ENCODE assay signal across 23 cellular contexts in the genomic region with DNA sequence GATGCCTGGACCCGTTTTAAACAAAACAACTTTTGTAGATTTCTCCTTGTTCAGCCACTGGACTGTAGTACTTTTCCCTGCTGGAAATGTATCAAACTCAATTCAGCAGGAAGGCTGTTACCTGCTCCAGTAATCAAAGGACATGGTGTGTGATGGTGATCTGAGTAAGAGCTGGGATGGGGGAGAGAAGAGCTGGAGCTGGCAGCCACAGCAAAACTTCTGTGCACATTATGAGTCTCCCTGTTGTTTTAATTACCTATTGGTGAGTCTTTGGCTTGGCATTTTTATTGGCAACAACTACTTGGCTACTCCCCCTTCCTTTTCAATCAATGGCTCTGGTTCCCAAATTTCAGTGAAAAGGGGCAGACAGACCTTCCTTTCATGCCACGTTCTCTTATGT. TPM values are rescaled to one million over a fixed set of nuclear protein-coding genes. Genes with fewer than 3 reads are reported as not detected.
DNase-seq lines count a peak whose midpoint lies in the region; ATAC-seq, FAIRE-seq and TF ChIP-seq lines count a peak whose summit lies in the region.
"Had no signal": no experiment of that assay in that cellular context is flagged by ENCODE, and none has a peak within 500 bp of the region (broad histone marks: within the 10 kb centered on the region; RNA-seq: fewer than 3 reads in every experiment).

No MANE protein-coding gene starts in this region.

- H3K9me3 ChIP-seq in RWPE2 (ENCODE audit: severe bottlenecking), result no peaks in the 10 kb centered on the region
- H3K9me3 ChIP-seq in skeletal muscle satellite cell (replicated peaks; ENCODE audit: low read length), result no peaks in the 10 kb centered on the region
- no peaks in the 10 kb centered on the region for H3K9me3 ChIP-seq in body of pancreas
- H3K9me3 ChIP-seq: A549, heart left ventricle had no signal

- 74 to 82% methylated on average over 2 of the region's 2 CpGs for WGBS in body of pancreas, 2 donors

- H3K4me3 ChIP-seq in RWPE2 (ENCODE audit: severe bottlenecking) (no peak overlapping the region), foreskin fibroblast (ENCODE audit: low read depth in 1 of 2, low read length in 2 of 2) (no peak overlapping the region), skeletal muscle satellite cell (ENCODE audit: low read length) (peak overlapping the region; percentile 34), body of pancreas (no peak overlapping the region)
- H3K4me3 ChIP-seq: A549, heart left ventricle, skin epidermis had no signal

- H3K4me1 ChIP-seq in RWPE2 (ENCODE audit: insufficient read depth, poor library complexity, severe bottlenecking) (peaks cover 42% of the 10 kb centered on the region), skeletal muscle satellite cell (ENCODE audit: control insufficient read depth, insufficient read depth, low read length) (peaks cover 86% of the 10 kb centered on the region), body of pancreas (peaks cover 10% of the 10 kb centered on the region)

- H3K27me3 ChIP-seq in RWPE2 (ENCODE audit: insufficient read depth, poor library complexity, severe bottlenecking), result no peaks in the 10 kb centered on the region
- no peaks in the 10 kb centered on the region for H3K27me3 ChIP-seq in skeletal muscle satellite cell (ENCODE audit: control insufficient read depth, insufficient read depth, low read length)
- no peaks in the 10 kb centered on the region for H3K27me3 ChIP-seq in body of pancreas
- H3K27me3 ChIP-seq: heart left ventricle had no signal

- intact Hi-C loops in activated CD4-positive, alpha-beta T cell treated with anti-CD3 and anti-CD28 coated beads, Interleukin-2, amount 10 ng/mL, durations not matched to agents 24 days and 14 days (cut with micrococcal nuclease), result no loop called here
- intact Hi-C loops in body of pancreas (cut with DNase I), result no loop called here

- peak; percentile 28 for DNase-seq in activated CD4-positive, alpha-beta T cell treated with anti-CD3 and anti-CD28 coated beads, Interleukin-2, amount 10 ng/mL, durations not matched to agents 24 days and 14 days
- DNase-seq in activated CD4-positive, alpha-beta T cell treated with anti-CD3 and anti-CD28 coated beads for 1 hour, result no peak
- DNase-seq in RWPE2 (ENCODE audit: low spot score), result no peak
- peak; percentile 73 to 82 for DNase-seq in foreskin fibroblast
- DNase-seq in body of pancreas, result no peak
- DNase-seq in superior temporal gyrus (ENCODE audit: extremely low spot score), result no peak
- DNase-seq in D721Med (ENCODE audit: insufficient read length, low spot score), result no peak
- DNase-seq: activated CD4-positive, alpha-beta T cell treated with anti-CD3 and anti-CD28 coated beads for 48 hours; activated naive CD4-positive, alpha-beta T cell treated with anti-CD3 and anti-CD28 coated beads for 36 hours; CD8-positive, alpha-beta memory T cell; central memory CD4-positive, alpha-beta T cell; GDM1; heart left ventricle; NCI-H1105; NCI-H2171 treated with DMSO at 0.1 percent for 48 hours; occipital lobe; SIG-M5; stimulated activated naive CD8-positive, alpha-beta T cell treated with anti-CD3 and anti-CD28 coated beads, Interleukin-15, Interleukin-2, amounts not matched to agents 100 U/mL and 50 U/mL, for 24 hours; T-helper 9 cell had no signal

- H3K9ac ChIP-seq in skeletal muscle satellite cell (ENCODE audit: low read depth, low read length), result peak overlapping the region; percentile 78

- no peak for TF ChIP-seq CTCF in RWPE2 (IDR thresholded peaks at IDR 0.05; ENCODE audit: poor library complexity, severe bottlenecking)
- no peak for TF ChIP-seq CTCF in foreskin fibroblast (IDR thresholded peaks at IDR 0.05; ENCODE audit: low read depth, low read length)
- TF ChIP-seq CTCF in body of pancreas (IDR thresholded peaks at IDR 0.05), result no peak
- TF ChIP-seq CTCF in D721Med (IDR thresholded peaks at IDR 0.05; ENCODE audit: insufficient read depth, missing control alignments), result no peak

- H3K9me3 Mint-ChIP-seq in activated CD4-positive, alpha-beta T cell treated with anti-CD3 and anti-CD28 coated beads, Interleukin-2, amount 10 ng/mL, durations not matched to agents 24 days and 14 days, result no peaks in the 10 kb centered on the region
- H3K9me3 Mint-ChIP-seq: activated naive CD4-positive, alpha-beta T cell treated with anti-CD3 and anti-CD28 coated beads for 36 hours; CD8-positive, alpha-beta memory T cell had no signal

- no peak overlapping the region for H3K4me3 Mint-ChIP-seq in activated CD4-positive, alpha-beta T cell treated with anti-CD3 and anti-CD28 coated beads, Interleukin-2, amount 10 ng/mL, durations not matched to agents 24 days and 14 days
- H3K4me3 Mint-ChIP-seq: activated naive CD4-positive, alpha-beta T cell treated with anti-CD3 and anti-CD28 coated beads for 36 hours; CD8-positive, alpha-beta memory T cell had no signal

- peak; percentile 67 for ATAC-seq in RWPE2 (ENCODE audit: low read depth)
- no peak for ATAC-seq in body of pancreas
- ATAC-seq: A549; stimulated activated naive CD8-positive, alpha-beta T cell treated with anti-CD3 and anti-CD28 coated beads, Interleukin-15, Interleukin-2, amounts not matched to agents 100 U/mL and 50 U/mL, for 24 hours had no signal

- peaks cover 14% of the 10 kb centered on the region for H3K36me3 Mint-ChIP-seq in activated CD4-positive, alpha-beta T cell treated with anti-CD3 and anti-CD28 coated beads, Interleukin-2, amount 10 ng/mL, durations not matched to agents 24 days and 14 days (ENCODE audit: low read depth)
- H3K36me3 Mint-ChIP-seq: CD8-positive, alpha-beta memory T cell had no signal

- no peaks in the 10 kb centered on the region for H3K36me3 ChIP-seq in RWPE2 (ENCODE audit: low read depth)
- H3K36me3 ChIP-seq in skeletal muscle satellite cell (ENCODE audit: insufficient read depth, low read length), result peaks cover 31% of the 10 kb centered on the region
- H3K36me3 ChIP-seq in body of pancreas (replicated peaks in 1 of 2; ENCODE audit: insufficient read depth in 1 of 2, low read depth in 2 of 2), result no peaks in the 10 kb centered on the region

- peaks cover 28% of the 10 kb centered on the region for H3K4me1 Mint-ChIP-seq in activated CD4-positive, alpha-beta T cell treated with anti-CD3 and anti-CD28 coated beads, Interleukin-2, amount 10 ng/mL, durations not matched to agents 24 days and 14 days
- H3K4me1 Mint-ChIP-seq: CD8-positive, alpha-beta memory T cell had no signal

- TF ChIP-seq POLR2A in body of pancreas (IDR thresholded peaks at IDR 0.05), result no peak

- peak overlapping the region; percentile 62 for H3K4me2 ChIP-seq in skeletal muscle satellite cell (ENCODE audit: low read length)
- H3K4me2 ChIP-seq: A549 had no signal

- no peaks in the 10 kb centered on the region for H3K27me3 Mint-ChIP-seq in activated CD4-positive, alpha-beta T cell treated with anti-CD3 and anti-CD28 coated beads, Interleukin-2, amount 10 ng/mL, durations not matched to agents 24 days and 14 days

- H3K27ac Mint-ChIP-seq in activated CD4-positive, alpha-beta T cell treated with anti-CD3 and anti-CD28 coated beads, Interleukin-2, amount 10 ng/mL, durations not matched to agents 24 days and 14 days, result no peak overlapping the region
- H3K27ac Mint-ChIP-seq: activated naive CD4-positive, alpha-beta T cell treated with anti-CD3 and anti-CD28 coated beads for 36 hours; CD8-positive, alpha-beta memory T cell had no signal

- no peak for FAIRE-seq in D721Med (lab: Jason Lieb, UNC)
- FAIRE-seq: A549, islet of Langerhans had no signal

- H3K27ac ChIP-seq in RWPE2 (ENCODE audit: poor library complexity, severe bottlenecking) (peak overlapping the region; percentile 96), body of pancreas (no peak overlapping the region)
- H3K27ac ChIP-seq: A549 had no signal

RNA-seq across cellular contexts. Expression of a gene that starts 9.7 kb away (rescaled TPM):
- total RNA-seq in activated CD4-positive, alpha-beta T cell treated with anti-CD3 and anti-CD28 coated beads, Interleukin-2, amount 10 ng/mL, durations not matched to agents 24 days and 14 days, result 21.6 and 22.2 TPM in 2 replicates
- total RNA-seq in skeletal muscle satellite cell (2012; rRNA removed), result 22.6 and 61.4 TPM in 2 replicates
- 1 to 10 TPM; 4.4 to 5.3 TPM for total RNA-seq in body of pancreas

Comparison
In these comparisons a context has a peak if more than half of its experiments do, and no peak if none do; other contexts are left out.
1. DNase-seq: peak in activated CD4-positive, alpha-beta T cell treated with anti-CD3 and anti-CD28 coated beads, Interleukin-2, amount 10 ng/mL, durations not matched to agents 24 days and 14 days (single experiment) and foreskin fibroblast (2 of 2); none in activated CD4-positive, alpha-beta T cell treated with anti-CD3 and anti-CD28 coated beads for 1 hour (single experiment), RWPE2 (single experiment), body of pancreas (0 of 4), superior temporal gyrus (single experiment) and D721Med (single experiment).